In the genomic region with DNA sequence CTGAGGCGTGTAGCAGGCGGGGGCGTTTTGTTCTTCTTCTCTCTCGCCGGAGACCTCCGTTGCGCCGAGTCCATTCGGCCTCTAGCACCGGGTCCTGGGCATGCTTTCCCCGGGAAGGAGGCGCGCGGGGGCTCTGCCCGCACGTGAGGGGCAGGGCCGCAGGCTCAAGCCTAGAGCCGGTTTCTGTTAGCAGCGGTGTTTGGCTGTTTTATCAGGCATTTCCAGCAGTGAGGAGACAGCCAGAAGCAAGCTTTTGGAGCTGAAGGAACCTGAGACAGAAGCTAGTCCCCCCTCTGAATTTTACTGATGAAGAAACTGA, we compare ENCODE assay signal across 7 cellular contexts. TPM values are rescaled to one million over a fixed set of nuclear protein-coding genes. Genes with fewer than 3 reads are reported as not detected.
DNase-seq lines count a peak whose midpoint lies in the region; ATAC-seq and TF ChIP-seq lines count a peak whose summit lies in the region.

No MANE protein-coding gene starts in this region.

- intact Hi-C loops in activated CD8-positive, alpha-beta T cell treated with anti-CD3 and anti-CD28 coated beads for 36 hours (cut with micrococcal nuclease): no loop called here

- no peaks in the 10 kb centered on the region for H3K9me3 Mint-ChIP-seq in activated CD8-positive, alpha-beta T cell treated with anti-CD3 and anti-CD28 coated beads for 36 hours
- H3K9me3 Mint-ChIP-seq in stimulated activated memory B cell treated with anti-CD40 and anti-IgM and Interleukin-4, amounts not matched to agents 10 μg/mL and 1 μg/mL and 100 μg/mL, for 72 hours: no peaks in the 10 kb centered on the region

- H3K4me3 ChIP-seq in HFF-Myc (replicated peaks; ENCODE audit: low read depth, low read length) (peak overlapping the region; percentile 72), iPS-11a (ENCODE audit: low read depth, low read length) (peak overlapping the region; percentile 62)

- DNase-seq in HFF-Myc (ENCODE audit: extremely low read depth, low read depth) (no peak), NCI-H146 treated with DMSO at 0.1 percent for 48 hours (lab: John Stamatoyannopoulos, UW; ENCODE audit: unreplicated experiment) (no peak)
- no peak for DNase-seq in activated CD8-positive, alpha-beta T cell treated with anti-CD3 and anti-CD28 coated beads for 36 hours

- no peak for TF ChIP-seq CTCF in HFF-Myc (IDR thresholded peaks at IDR 0.05; ENCODE audit: low read depth, low read length, missing control alignments)
- TF ChIP-seq CTCF in activated CD8-positive, alpha-beta T cell treated with anti-CD3 and anti-CD28 coated beads for 36 hours (IDR thresholded peaks at IDR 0.05): no peak

- ATAC-seq in activated CD8-positive, alpha-beta T cell treated with anti-CD3 and anti-CD28 coated beads for 36 hours: no peak
- no peak for ATAC-seq in stimulated activated memory B cell treated with anti-CD40 and anti-IgM and Interleukin-4, amounts not matched to agents 10 μg/mL and 1 μg/mL and 100 μg/mL, for 72 hours
- no peak for ATAC-seq in HG03196 (IDR thresholded peaks at IDR 0.05; ENCODE audit: unreplicated experiment)
- ATAC-seq in GM19324 (IDR thresholded peaks at IDR 0.05; ENCODE audit: low FRiP score, unreplicated experiment): no peak

- H3K27me3 Mint-ChIP-seq in activated CD8-positive, alpha-beta T cell treated with anti-CD3 and anti-CD28 coated beads for 36 hours: peaks cover 18% of the 10 kb centered on the region
- H3K27me3 Mint-ChIP-seq in stimulated activated memory B cell treated with anti-CD40 and anti-IgM and Interleukin-4, amounts not matched to agents 10 μg/mL and 1 μg/mL and 100 μg/mL, for 72 hours: no peaks in the 10 kb centered on the region

- H3K4me1 Mint-ChIP-seq in activated CD8-positive, alpha-beta T cell treated with anti-CD3 and anti-CD28 coated beads for 36 hours (ENCODE audit: low read depth): peaks cover 15% of the 10 kb centered on the region
- H3K4me1 Mint-ChIP-seq in stimulated activated memory B cell treated with anti-CD40 and anti-IgM and Interleukin-4, amounts not matched to agents 10 μg/mL and 1 μg/mL and 100 μg/mL, for 72 hours: peaks cover 40% of the 10 kb centered on the region

- CTCF ChIA-PET in activated CD8-positive, alpha-beta T cell treated with anti-CD3 and anti-CD28 coated beads for 36 hours (lab: Charles Lee): interaction anchor here (0.6 to 1.6 kb wide), 2 partner anchors 12 to 245 kb away, joined by 3 to 4 read pairs; no protein-coding TSS in a partner anchor

- no peak overlapping the region for H3K27ac Mint-ChIP-seq in activated CD8-positive, alpha-beta T cell treated with anti-CD3 and anti-CD28 coated beads for 36 hours
- H3K27ac Mint-ChIP-seq in stimulated activated memory B cell treated with anti-CD40 and anti-IgM and Interleukin-4, amounts not matched to agents 10 μg/mL and 1 μg/mL and 100 μg/mL, for 72 hours: peak overlapping the region; percentile 80

- POLR2A ChIA-PET in activated CD8-positive, alpha-beta T cell treated with anti-CD3 and anti-CD28 coated beads for 36 hours (lab: Charles Lee): interaction anchor here (1.0 to 1.9 kb wide), 3 partner anchors 10 to 69 kb away, joined by 3 to 7 read pairs (median 5); a partner anchor contains a TSS

- no peaks in the 10 kb centered on the region for H3K36me3 Mint-ChIP-seq in activated CD8-positive, alpha-beta T cell treated with anti-CD3 and anti-CD28 coated beads for 36 hours (ENCODE audit: low read depth)
- H3K36me3 Mint-ChIP-seq in stimulated activated memory B cell treated with anti-CD40 and anti-IgM and Interleukin-4, amounts not matched to agents 10 μg/mL and 1 μg/mL and 100 μg/mL, for 72 hours: peaks cover 6% of the 10 kb centered on the region

- peak overlapping the region; percentile 72 for H3K4me3 Mint-ChIP-seq in activated CD8-positive, alpha-beta T cell treated with anti-CD3 and anti-CD28 coated beads for 36 hours
- peak overlapping the region; percentile 84 for H3K4me3 Mint-ChIP-seq in stimulated activated memory B cell treated with anti-CD40 and anti-IgM and Interleukin-4, amounts not matched to agents 10 μg/mL and 1 μg/mL and 100 μg/mL, for 72 hours

RNA-seq across cellular contexts. Expression of a gene that starts 0.6 kb away (rescaled TPM):
- total RNA-seq in activated CD8-positive, alpha-beta T cell treated with anti-CD3 and anti-CD28 coated beads for 36 hours: 1 to 10 TPM; 2.5 to 6.2 TPM
